Comparison of ENCODE assay signal across 13 cellular contexts in genomic region chr3:191502583-191502982, GRCh38. TPM values are rescaled to one million over a fixed set of nuclear protein-coding genes. Genes with fewer than 3 reads are reported as not detected.
DNase-seq lines count a peak whose midpoint lies in the region; ATAC-seq and TF ChIP-seq lines count a peak whose summit lies in the region.
"Had no signal": no experiment of that assay in that cellular context is flagged by ENCODE, and none has a peak within 500 bp of the region (broad histone marks: within the 10 kb centered on the region; RNA-seq: fewer than 3 reads in every experiment).

No MANE protein-coding gene starts in this region.

- no peaks in the 10 kb centered on the region for H3K36me3 ChIP-seq in mucosa of descending colon (ENCODE audit: low read depth)

- POLR2A ChIA-PET in RWPE1 (lab: Yijun Ruan, JAX; ENCODE audit: low non-redundant PET) = no interaction called here

- no peaks in the 10 kb centered on the region for H3K4me1 ChIP-seq in mucosa of descending colon (ENCODE audit: low read depth)

- DNase-seq in ACHN (peak; percentile 17), GM13977 (ENCODE audit: low spot score) (peak; percentile 22), RWPE1 (ENCODE audit: low spot score) (peak; percentile 8), glomerular visceral epithelial cell (ENCODE audit: extremely low spot score) (peak; percentile 1), T1000 (lab: John Stamatoyannopoulos, UW) (no peak), mucosa of descending colon (no peak), AG20443 (ENCODE audit: low spot score) (no peak), HuH-7 (ENCODE audit: low spot score) (no peak)
- DNase-seq: activated naive CD4-positive, alpha-beta T cell treated with anti-CD3 and anti-CD28 coated beads for 36 hours; KG1 had no signal

- no peak overlapping the region for H3K4me3 ChIP-seq in mucosa of descending colon
- H3K4me3 ChIP-seq: lung had no signal

- ATAC-seq in mucosa of descending colon = no peak
- ATAC-seq: stimulated activated memory B cell treated with anti-CD40 and anti-IgM and Interleukin-4, amounts not matched to agents 10 μg/mL and 1 μg/mL and 100 μg/mL, for 72 hours had no signal

- CTCF ChIA-PET in RWPE1 (lab: Yijun Ruan, JAX) = interaction anchor here (0.7 kb wide), 1 partner anchor 78 kb away, joined by 3 read pairs; no protein-coding TSS in a partner anchor

- in situ Hi-C loops in ACHN (cut with HindIII; ENCODE audit: low pct_ligation_motif_present, low pct_unique_long_range_greater_than_20kb, low sequenced_read_pairs) (no loop called here), GM13977 (cut with MboI; ENCODE audit: low pct_unique_long_range_greater_than_20kb, low sequenced_read_pairs, unreplicated experiment) (no loop called here)

- intact Hi-C loops in mucosa of descending colon (cut with DNase I, micrococcal nuclease) = no loop called here

- no peaks in the 10 kb centered on the region for H3K9me3 ChIP-seq in mucosa of descending colon

- TF ChIP-seq CTCF in GM13977 (IDR thresholded peaks at IDR 0.05; ENCODE audit: extremely low read depth, insufficient read depth, missing control alignments) = peak; percentile 22
- TF ChIP-seq CTCF in RWPE1 (conservative IDR thresholded peaks at IDR 0.05; ENCODE audit: low read depth) = no peak
- no peak for TF ChIP-seq CTCF in mucosa of descending colon (IDR thresholded peaks at IDR 0.05)

- H3K27ac ChIP-seq in RWPE1 = no peak overlapping the region

RNA-seq across cellular contexts. Expression of gene PYDC2, which starts 41.6 kb away (rescaled TPM):
- total RNA-seq in mucosa of descending colon = not detected
- total RNA-seq: activated naive CD4-positive, alpha-beta T cell treated with anti-CD3 and anti-CD28 coated beads for 36 hours; lung; skeletal muscle tissue had no signal

Comparison
In these comparisons a context has a peak if more than half of its experiments do, and no peak if none do; other contexts are left out.
1. DNase-seq: peak in ACHN (single experiment), GM13977 (single experiment), RWPE1 (single experiment) and glomerular visceral epithelial cell (single experiment); none in T1000 (single experiment), mucosa of descending colon (0 of 3), AG20443 (single experiment) and HuH-7 (single experiment).